ENCODE assay signal across 1 cellular context in genomic region chr3:144221771-144222170, GRCh38.
TF ChIP-seq lines count a peak whose summit lies in the region.

No MANE protein-coding gene starts in this region.

TF ChIP-seq in WTC11, 78 proteins besides CTCF, POLR2A, EP300 and RAD21 (continued from another document):
- no peak for TF ChIP-seq PRDM15 (CRISPR knock-in tag; IDR thresholded peaks at IDR 0.05)
- TF ChIP-seq ETV6 (CRISPR knock-in tag; IDR thresholded peaks at IDR 0.05): no peak
- no peak for TF ChIP-seq AFF4 (CRISPR knock-in tag; IDR thresholded peaks at IDR 0.05; ENCODE audit: borderline replicate concordance)
- no peak for TF ChIP-seq ZNF219 (CRISPR knock-in tag; IDR thresholded peaks at IDR 0.05; ENCODE audit: borderline replicate concordance)
- TF ChIP-seq ZMAT4 (CRISPR knock-in tag; IDR thresholded peaks at IDR 0.05): no peak
- TF ChIP-seq HMGA2 (CRISPR knock-in tag; IDR thresholded peaks at IDR 0.05): no peak
- TF ChIP-seq ARID4B (CRISPR knock-in tag; IDR thresholded peaks at IDR 0.05; ENCODE audit: borderline replicate concordance): no peak
- no peak for TF ChIP-seq HMGXB4 (CRISPR knock-in tag; IDR thresholded peaks at IDR 0.05)
